ENCODE assay signal across 1 cellular context in genomic region chr19:7522072-7522922, GRCh38.
TF ChIP-seq lines count a peak whose summit lies in the region.

TSS of gene MCOLN1 (plus strand) at chr19:7522624. CDS start at chr19:7522751, 127 bp downstream.

TF ChIP-seq in K562, 482 proteins besides CTCF, POLR2A, EP300 and RAD21 (continued from another document):
- TF ChIP-seq ZBTB40 (IDR thresholded peaks at IDR 0.05) (no peak), ZBTB40 (CRISPR knock-in tag; IDR thresholded peaks at IDR 0.05) (no peak), BCL6 (CRISPR knock-in tag; IDR thresholded peaks at IDR 0.05) (no peak), ZNF699 (CRISPR knock-in tag; IDR thresholded peaks at IDR 0.05; ENCODE audit: insufficient replicate concordance) (no peak), THAP7 (CRISPR knock-in tag; IDR thresholded peaks at IDR 0.05) (peak; percentile 88), PHF8 (IDR thresholded peaks at IDR 0.05; ENCODE audit: borderline replicate concordance, low read length) (peak; percentile 70; the same call in 1 of the 2 replicates), ZFP1 (CRISPR knock-in tag; IDR thresholded peaks at IDR 0.05) (no peak), NFIX (CRISPR knock-in tag; IDR thresholded peaks at IDR 0.05; ENCODE audit: low read depth) (no peak), HMGXB4 (CRISPR knock-in tag; IDR thresholded peaks at IDR 0.05) (no peak), ZNF785 (CRISPR knock-in tag; IDR thresholded peaks at IDR 0.05) (no peak), HNRNPK (IDR thresholded peaks at IDR 0.05; ENCODE audit: low read depth, low read length, poor library complexity, severe bottlenecking) (no peak), ZNF511 (CRISPR knock-in tag; IDR thresholded peaks at IDR 0.05) (peak; percentile 82), CHD4 (IDR thresholded peaks at IDR 0.05; ENCODE audit: insufficient read depth, insufficient replicate concordance, low read depth, low read length, poor library complexity, severe bottlenecking) (no peak), ETV5 (CRISPR knock-in tag; IDR thresholded peaks at IDR 0.05; ENCODE audit: low read depth) (peak; percentile 58), ARID2 (IDR thresholded peaks at IDR 0.05) (no peak), POLR2AphosphoS2 (IDR thresholded peaks at IDR 0.05; ENCODE audit: low read length) (no peak), HDGF (IDR thresholded peaks at IDR 0.05) (no peak), MAZ (CRISPR knock-in tag; conservative IDR thresholded peaks at IDR 0.05 in 1 of 2, IDR thresholded peaks at IDR 0.05 in 1 of 2) (peak; percentile 71 to 97), MED1 (CRISPR knock-in tag; IDR thresholded peaks at IDR 0.05; ENCODE audit: borderline replicate concordance) (no peak), ILK (tag; IDR thresholded peaks at IDR 0.05; ENCODE audit: borderline replicate concordance, low read depth) (no peak), ZNF23 (CRISPR knock-in tag; IDR thresholded peaks at IDR 0.05) (no peak), BRF1 (IDR thresholded peaks at IDR 0.05; ENCODE audit: borderline replicate concordance, extremely low read depth, insufficient read length) (no peak), KAT2B (IDR thresholded peaks at IDR 0.05; ENCODE audit: low read depth, low read length) (no peak), NCOA2 (IDR thresholded peaks at IDR 0.05; ENCODE audit: partially characterized antibody in 2 of 2) (no peak), ARID4B (CRISPR knock-in tag; IDR thresholded peaks at IDR 0.05) (peak; percentile 100), JUND (IDR thresholded peaks at IDR 0.05; ENCODE audit: borderline replicate concordance, low read depth, low read length) (peak; percentile 60; the same call in 1 of the 2 replicates), JUND (tag; IDR thresholded peaks at IDR 0.05; ENCODE audit: borderline replicate concordance, low read depth, low read length) (peak; percentile 42; the same call in 1 of the 3 replicates), ELF2 (CRISPR knock-in tag; IDR thresholded peaks at IDR 0.05) (peak; percentile 76; the same call in 1 of the 2 replicates), MITF (IDR thresholded peaks at IDR 0.05) (peak; percentile 94), PRMT5 (CRISPR knock-in tag; IDR thresholded peaks at IDR 0.05) (no peak), MEF2A (IDR thresholded peaks at IDR 0.05; ENCODE audit: control insufficient read depth, low read depth, low read length) (no peak), ZFX (CRISPR knock-in tag; IDR thresholded peaks at IDR 0.05) (no peak), ZNF707 (CRISPR knock-in tag; conservative IDR thresholded peaks at IDR 0.05) (no peak), TFE3 (CRISPR knock-in tag; IDR thresholded peaks at IDR 0.05) (peak; percentile 100)
